24 cellular contexts compared by ENCODE assay signal in genomic region chr20:60749804-60750602, GRCh38.
DNase-seq lines count a peak whose midpoint lies in the region; ATAC-seq and TF ChIP-seq lines count a peak whose summit lies in the region.
"Had no signal": no experiment of that assay in that cellular context is flagged by ENCODE, and none has a peak within 500 bp of the region (broad histone marks: within the 10 kb centered on the region; RNA-seq: fewer than 3 reads in every experiment).

No MANE protein-coding gene starts in this region.

- no peak overlapping the region for H3K4ac ChIP-seq in H9 (ENCODE audit: low read depth, low read length)

- H3K4me1 ChIP-seq in H9 (ENCODE audit: insufficient read depth, low read length) (no peaks in the 10 kb centered on the region; the same call in 1 of the 2 replicates), ascending aorta (no peaks in the 10 kb centered on the region)
- H3K4me1 ChIP-seq: colonic mucosa, gastroesophageal sphincter, lower lobe of right lung had no signal

- H3K27ac ChIP-seq in H9 (ENCODE audit: insufficient read length, low read depth, low read length) (no peak overlapping the region), ascending aorta (no peak overlapping the region)
- H3K27ac ChIP-seq: brain microvascular endothelial cell, colonic mucosa, gastroesophageal sphincter, lower lobe of right lung, neutrophil, PC-9, SK-N-MC, skin epidermis, thoracic aorta had no signal

- no peaks in the 10 kb centered on the region for H3K27me3 ChIP-seq in H9 (ENCODE audit: insufficient read depth, low read length)
- H3K27me3 ChIP-seq in ascending aorta, result no peaks in the 10 kb centered on the region
- H3K27me3 ChIP-seq: brain microvascular endothelial cell, colonic mucosa, gastroesophageal sphincter, neutrophil had no signal

- no peak overlapping the region for H3K14ac ChIP-seq in H9 (ENCODE audit: insufficient read depth, low read length)

- H3K79me1 ChIP-seq in H9 (ENCODE audit: insufficient read depth, low read depth, low read length, poor library complexity, severe bottlenecking), result no peaks in the 10 kb centered on the region

- H2AFZ ChIP-seq in H9 (ENCODE audit: low read length), result no peak overlapping the region
- H2AFZ ChIP-seq: PC-9 had no signal

- H3T11ph ChIP-seq in H9 (ENCODE audit: low read length), result no peak overlapping the region

- H2BK20ac ChIP-seq in H9 (ENCODE audit: low read depth, low read length, poor library complexity, severe bottlenecking), result no peak overlapping the region

- no peak overlapping the region for H3K23ac ChIP-seq in H9 (ENCODE audit: insufficient read length, low read depth, low read length)

- H2BK120ac ChIP-seq in H9 (ENCODE audit: low read depth, low read length, poor library complexity, severe bottlenecking), result no peak overlapping the region

- no peak for ATAC-seq in HG02970 (IDR thresholded peaks at IDR 0.05; ENCODE audit: low FRiP score, unreplicated experiment)
- ATAC-seq: gastroesophageal sphincter, lower lobe of right lung had no signal

- peaks cover 9 to 18% (median 12%) of the 10 kb centered on the region in 3 experiments for H3K36me3 Mint-ChIP-seq in H9 (ENCODE audit: insufficient read depth in 1 of 3, low read depth in 3 of 3)

- H3K79me2 ChIP-seq in H9 (ENCODE audit: insufficient read depth, low read length), result no peaks in the 10 kb centered on the region

- H3K4me3 Mint-ChIP-seq in H9, result peak overlapping the region in 1 of 2 experiments; percentile 30; a peak in 2 of 5 replicates
- H3K4me3 Mint-ChIP-seq: CD4-positive, alpha-beta T cell had no signal

- peaks cover 1% of the 10 kb centered on the region for H3K27me3 Mint-ChIP-seq in H9 (ENCODE audit: low read depth)

- H2BK15ac ChIP-seq in H9 (ENCODE audit: low read depth, low read length), result no peak overlapping the region

- no peak overlapping the region for H2BK12ac ChIP-seq in H9 (ENCODE audit: insufficient read length, low read depth, low read length)

- H3K4me2 ChIP-seq in H9 (ENCODE audit: insufficient read depth, insufficient read length, low read length), result no peak overlapping the region
- H3K4me2 ChIP-seq: PC-9 had no signal

- H3K4me3 ChIP-seq in ascending aorta, result no peak overlapping the region
- H3K4me3 ChIP-seq: colonic mucosa, gastroesophageal sphincter, lower lobe of right lung, PC-9, SK-N-MC, skin epidermis, thoracic aorta had no signal

- H2BK5ac ChIP-seq in H9 (ENCODE audit: insufficient read length, low read length), result no peak overlapping the region

- H3K9me3 ChIP-seq in H9 (ENCODE audit: control insufficient read depth, low read depth, low read length) (no peaks in the 10 kb centered on the region), ascending aorta (no peaks in the 10 kb centered on the region)
- H3K9me3 ChIP-seq: colonic mucosa, gastroesophageal sphincter, lower lobe of right lung, neutrophil, thoracic aorta had no signal

- WGBS in H9 (ENCODE audit: extremely low coverage, insufficient read length, low lambda C conversion rate), result no CpG with 5 or more reads among the region's 11 CpGs

- no peaks in the 10 kb centered on the region for H4K20me1 ChIP-seq in H9 (ENCODE audit: control insufficient read depth, insufficient read depth, insufficient read length)

- no peaks in the 10 kb centered on the region for H3K36me3 ChIP-seq in ascending aorta
- H3K36me3 ChIP-seq: brain microvascular endothelial cell, colonic mucosa, gastroesophageal sphincter, lower lobe of right lung, neutrophil, thoracic aorta had no signal

- H3K9me3 Mint-ChIP-seq in H9, result peaks cover 12 to 15% of the 10 kb centered on the region in 2 experiments

- peak overlapping the region in 2 of 3 experiments; percentile 75 to 87; a peak in 4 of 7 replicates for H3K27ac Mint-ChIP-seq in H9
- H3K27ac Mint-ChIP-seq: CD4-positive, alpha-beta T cell had no signal

- H3K4me1 Mint-ChIP-seq in H9, result peaks cover 35 to 41% of the 10 kb centered on the region in 2 experiments

- intact Hi-C loops in ascending aorta (cut with DNase I), result no loop called here

- H3K9ac ChIP-seq in H9 (ENCODE audit: extremely low read depth, insufficient read length, low read length), result no peak overlapping the region

- no peak overlapping the region for H2AK5ac ChIP-seq in H9 (ENCODE audit: insufficient read length, low read length)

- peak; percentile 87 for DNase-seq in Daoy (ENCODE audit: low read depth)
- peak; percentile 76 for DNase-seq in H9
- DNase-seq in RKO (ENCODE audit: low spot score), result peak; percentile 25
- peak; percentile 49 for DNase-seq in iPS-NIHi7 (ENCODE audit: extremely low spot score)
- no peak for DNase-seq in T-helper 1 cell
- no peak for DNase-seq in ascending aorta (ENCODE audit: low spot score in 2 of 2)
- DNase-seq: activated CD4-positive, alpha-beta T cell treated with anti-CD3 and anti-CD28 coated beads, Interleukin-2, amount 50 U/mL, for 48 hours; activated CD4-positive, CD25-positive, alpha-beta regulatory T cell; activated CD8-positive, alpha-beta memory T cell treated with anti-CD3 and anti-CD28 coated beads, Interleukin-2, amount 50 U/mL, for 48 hours; brain microvascular endothelial cell; CD4-positive, alpha-beta T cell; colonic mucosa; DMS153; lower lobe of right lung; NCI-H1694 treated with DMSO at 0.1 percent for 48 hours; PC-9; stimulated activated CD4-positive, alpha-beta T cell treated with anti-CD3 and anti-CD28 coated beads, Interleukin-1b, Interleukin-23, amount 100 ng/mL, for 48 hours; T-helper 9 cell had no signal

- TF ChIP-seq CTCF in H9 (conservative IDR thresholded peaks at IDR 0.05), result peak; percentile 47; the same call in 2 of the 3 replicates
- TF ChIP-seq CTCF in ascending aorta (IDR thresholded peaks at IDR 0.05), result no peak

- no peak overlapping the region for H4K5ac ChIP-seq in H9 (ENCODE audit: insufficient read length, low read depth, low read length)

- H4K91ac ChIP-seq in H9 (ENCODE audit: insufficient read length, low read depth, low read length), result no peak overlapping the region

- no peak overlapping the region for H3K18ac ChIP-seq in H9 (ENCODE audit: insufficient read length, low read depth, low read length)

- H4K8ac ChIP-seq in H9 (replicated peaks; ENCODE audit: insufficient read length, low read depth, low read length), result no peak overlapping the region

- H3K23me2 ChIP-seq in H9 (ENCODE audit: insufficient read length, low read depth, low read length, poor library complexity, severe bottlenecking), result no peaks in the 10 kb centered on the region

- H3K56ac ChIP-seq in H9 (ENCODE audit: insufficient read length, low read depth, low read length), result no peak overlapping the region

Comparison
In these comparisons a context has a peak if more than half of its experiments do, and no peak if none do; other contexts are left out.
1. DNase-seq: peak in Daoy (single experiment), H9 (single experiment), RKO (single experiment) and iPS-NIHi7 (single experiment); none in T-helper 1 cell (0 of 5) and ascending aorta (0 of 2).